ENCODE assay signal across 8 cellular contexts in the genomic region with DNA sequence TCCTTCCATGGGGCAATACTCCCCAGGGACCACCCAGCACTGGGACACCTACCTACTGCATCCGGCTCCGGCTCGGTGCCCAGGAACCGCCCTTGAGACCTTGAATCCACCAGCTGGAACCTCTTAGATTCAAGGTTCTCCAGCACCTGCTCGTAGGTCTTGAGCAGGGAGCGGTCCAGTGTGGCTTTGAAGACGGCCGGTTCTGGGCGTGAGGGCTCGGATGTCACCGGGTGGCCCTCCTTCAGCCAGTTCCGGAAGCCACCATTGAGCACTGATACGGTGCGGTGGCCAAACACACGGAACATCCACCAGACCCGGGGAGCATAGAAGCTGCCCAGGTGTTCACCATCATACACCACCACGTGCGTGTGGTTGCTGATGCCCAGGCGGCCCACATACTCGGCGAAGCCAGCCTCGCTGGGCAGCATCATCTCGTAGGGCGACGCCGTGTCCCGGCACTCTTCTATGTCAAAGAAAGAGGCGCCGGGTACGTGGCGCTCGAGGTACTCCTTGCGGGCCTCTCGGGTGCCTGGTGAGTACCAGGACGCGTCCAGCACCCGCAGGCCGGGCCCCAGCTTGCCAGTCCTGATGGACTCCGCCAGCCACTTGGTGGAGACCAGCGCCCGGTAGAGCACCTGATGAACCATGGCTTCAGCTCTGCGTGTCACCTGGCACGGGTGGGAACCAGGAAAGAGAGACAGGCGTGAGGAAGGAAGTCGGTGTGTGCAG. TPM values are rescaled to one million over a fixed set of nuclear protein-coding genes. Genes with fewer than 3 reads are reported as not detected.
DNase-seq lines count a peak whose midpoint lies in the region; ATAC-seq and TF ChIP-seq lines count a peak whose summit lies in the region.

No MANE protein-coding gene starts in this region.

- no peaks in the 10 kb centered on the region for H3K9me3 Mint-ChIP-seq in CD4-positive, alpha-beta memory T cell

- peak overlapping the region; percentile 36 to 75 (median 66) for H3K4me3 Mint-ChIP-seq in CD4-positive, alpha-beta memory T cell

- no peak overlapping the region for H3K27ac ChIP-seq in CD4-positive, alpha-beta memory T cell (ENCODE audit: low read depth, low read length)
- H3K27ac ChIP-seq in SK-N-MC (no peak overlapping the region), osteoblast (ENCODE audit: low read depth, low read length) (no peak overlapping the region)

- no peak overlapping the region for H3K4me3 ChIP-seq in CD4-positive, alpha-beta memory T cell (ENCODE audit: low read length in 2 of 2)
- peak overlapping the region; percentile 64 for H3K4me3 ChIP-seq in SK-N-MC
- H3K4me3 ChIP-seq in fibroblast of pulmonary artery (replicated peaks; ENCODE audit: low read depth, low read length), result peak overlapping the region; percentile 74
- peak overlapping the region; percentile 88 for H3K4me3 ChIP-seq in osteoblast (ENCODE audit: insufficient read depth, low read length)

- DNase-seq in CD4-positive, alpha-beta memory T cell, result no peak
- no peak for DNase-seq in SK-N-MC (ENCODE audit: low read depth, low spot score)
- no peak for DNase-seq in fibroblast of pulmonary artery (ENCODE audit: low read depth)
- peak; percentile 45 for DNase-seq in osteoblast (ENCODE audit: insufficient read length, low spot score, missing footprints)
- DNase-seq in AG08396 (ENCODE audit: low spot score), result no peak
- DNase-seq in erythroblast (lab: John Stamatoyannopoulos, UW), result no peak

- H3K4me1 Mint-ChIP-seq in CD4-positive, alpha-beta memory T cell, result peaks cover 3 to 24% (median 12%) of the 10 kb centered on the region in 4 donors

- CTCF ChIA-PET in CD4-positive, alpha-beta memory T cell (lab: Charles Lee; ENCODE audit: partially characterized antibody), result interaction anchor here (1.2 to 1.4 kb wide), 2 partner anchors 43 to 130 kb away, joined by 3 read pairs; no protein-coding TSS in a partner anchor

- H3K4me2 ChIP-seq in osteoblast (ENCODE audit: insufficient read depth, low read length), result peak overlapping the region; percentile 88

- POLR2A ChIA-PET in CD4-positive, alpha-beta memory T cell (lab: Charles Lee; ENCODE audit: partially characterized antibody), result interaction anchor here (1.7 kb wide), 1 partner anchor 242 kb away, joined by 6 read pairs; the partner anchor contains the start of gene IFT27

- H2AFZ ChIP-seq in osteoblast (ENCODE audit: low read length), result peak overlapping the region; percentile 85

- no peak overlapping the region for H3K9ac ChIP-seq in SK-N-MC (ENCODE audit: insufficient read length)

- H3K36me3 ChIP-seq in CD4-positive, alpha-beta memory T cell (ENCODE audit: insufficient read depth, low read length), result no peaks in the 10 kb centered on the region
- no peaks in the 10 kb centered on the region for H3K36me3 ChIP-seq in SK-N-MC (ENCODE audit: insufficient read depth, low read length)
- peaks cover 12% of the 10 kb centered on the region for H3K36me3 ChIP-seq in osteoblast (ENCODE audit: insufficient read depth, low read length)

- TF ChIP-seq POLR2A in erythroblast (IDR thresholded peaks at IDR 0.05; ENCODE audit: low read length), result no peak

- H4K20me1 ChIP-seq in osteoblast (ENCODE audit: insufficient read depth, low read length), result peaks cover 27% of the 10 kb centered on the region

- peaks cover 11% of the 10 kb centered on the region for H3K79me2 ChIP-seq in osteoblast (ENCODE audit: insufficient read depth, low read length)

- peak overlapping the region in 2 of 7 donors; percentile 46 to 70 for H3K27ac Mint-ChIP-seq in CD4-positive, alpha-beta memory T cell

- H3K27me3 ChIP-seq in CD4-positive, alpha-beta memory T cell (ENCODE audit: insufficient read depth, low read length), result no peaks in the 10 kb centered on the region
- no peaks in the 10 kb centered on the region for H3K27me3 ChIP-seq in osteoblast (ENCODE audit: insufficient read depth, low read length)

- H3K36me3 Mint-ChIP-seq in CD4-positive, alpha-beta memory T cell, result no peaks in the 10 kb centered on the region

- TF ChIP-seq CTCF in fibroblast of pulmonary artery (IDR thresholded peaks at IDR 0.05; ENCODE audit: low read length, missing control alignments) (no peak), osteoblast (IDR thresholded peaks at IDR 0.05; ENCODE audit: extremely low read depth, low read depth, low read length) (no peak)

- peaks cover 0 to 5% of the 10 kb centered on the region in 2 donors for H3K27me3 Mint-ChIP-seq in CD4-positive, alpha-beta memory T cell

- H3K4me1 ChIP-seq in CD4-positive, alpha-beta memory T cell (ENCODE audit: insufficient read depth, low read length), result peaks cover 8% of the 10 kb centered on the region
- H3K4me1 ChIP-seq in osteoblast (ENCODE audit: insufficient read depth, low read length), result peaks cover 12% of the 10 kb centered on the region

- H3K9me3 ChIP-seq in CD4-positive, alpha-beta memory T cell (ENCODE audit: control insufficient read depth in 1 of 2, low read length in 2 of 2), result no peaks in the 10 kb centered on the region
- no peaks in the 10 kb centered on the region for H3K9me3 ChIP-seq in SK-N-MC (ENCODE audit: low read depth, low read length)
- H3K9me3 ChIP-seq in osteoblast (ENCODE audit: low read depth, low read length), result no peaks in the 10 kb centered on the region

- intact Hi-C loops in CD4-positive, alpha-beta memory T cell (cut with micrococcal nuclease), result no loop called here

- ATAC-seq in HG03342 (IDR thresholded peaks at IDR 0.05; ENCODE audit: unreplicated experiment), result no peak
- no peak for ATAC-seq in HG03108 (IDR thresholded peaks at IDR 0.05; ENCODE audit: unreplicated experiment)

RNA-seq across cellular contexts. Expression of gene TST, which starts 1.0 kb away (rescaled TPM):
- total RNA-seq in CD4-positive, alpha-beta memory T cell, result under 1 TPM; 0.29 to 0.58 TPM
- 1 to 10 TPM in 1 of 2 donors, under 1 TPM in 1; 0.34 to 1.4 TPM for polyA plus RNA-seq in CD4-positive, alpha-beta memory T cell
- total RNA-seq in osteoblast, result 53.6 and 63.3 TPM in 2 replicates

RNA-seq across cellular contexts. Expression of gene MPST, which starts 1.3 kb away (rescaled TPM):
- 1 to 10 TPM; 3.7 to 5.2 TPM for total RNA-seq in CD4-positive, alpha-beta memory T cell
- polyA plus RNA-seq in CD4-positive, alpha-beta memory T cell, result 1 to 10 TPM; 6.1 to 7.4 TPM
- total RNA-seq in osteoblast, result 82.5 and 91.6 TPM in 2 replicates

RNA-seq across cellular contexts. Expression of gene KCTD17, which starts 33.3 kb away (rescaled TPM):
- total RNA-seq in CD4-positive, alpha-beta memory T cell, result 10 to 100 TPM; 32.3 to 33.4 TPM
- 10 to 100 TPM in 1 of 2 donors, 1 to 10 TPM in 1; 9.0 to 13.2 TPM for polyA plus RNA-seq in CD4-positive, alpha-beta memory T cell
- total RNA-seq in osteoblast, result 22.7 and 25.0 TPM in 2 replicates

Comparison
In these comparisons a context has a peak if more than half of its experiments do, and no peak if none do; other contexts are left out.
1. H3K4me3 ChIP-seq: peak in SK-N-MC (single experiment), fibroblast of pulmonary artery (single experiment) and osteoblast (single experiment); none in CD4-positive, alpha-beta memory T cell (0 of 2).
2. RNA of gene TST, which starts 1.0 kb away (total RNA-seq): 53.6 to 63.3 TPM in osteoblast; 0.29 to 0.58 TPM in CD4-positive, alpha-beta memory T cell; every median in the first group is over 10 times any median in the second.
3. RNA of gene MPST, which starts 1.3 kb away (total RNA-seq): 82.5 to 91.6 TPM in osteoblast; 3.7 to 5.2 TPM in CD4-positive, alpha-beta memory T cell; every median in the first group is over 10 times any median in the second.